In the genomic region with DNA sequence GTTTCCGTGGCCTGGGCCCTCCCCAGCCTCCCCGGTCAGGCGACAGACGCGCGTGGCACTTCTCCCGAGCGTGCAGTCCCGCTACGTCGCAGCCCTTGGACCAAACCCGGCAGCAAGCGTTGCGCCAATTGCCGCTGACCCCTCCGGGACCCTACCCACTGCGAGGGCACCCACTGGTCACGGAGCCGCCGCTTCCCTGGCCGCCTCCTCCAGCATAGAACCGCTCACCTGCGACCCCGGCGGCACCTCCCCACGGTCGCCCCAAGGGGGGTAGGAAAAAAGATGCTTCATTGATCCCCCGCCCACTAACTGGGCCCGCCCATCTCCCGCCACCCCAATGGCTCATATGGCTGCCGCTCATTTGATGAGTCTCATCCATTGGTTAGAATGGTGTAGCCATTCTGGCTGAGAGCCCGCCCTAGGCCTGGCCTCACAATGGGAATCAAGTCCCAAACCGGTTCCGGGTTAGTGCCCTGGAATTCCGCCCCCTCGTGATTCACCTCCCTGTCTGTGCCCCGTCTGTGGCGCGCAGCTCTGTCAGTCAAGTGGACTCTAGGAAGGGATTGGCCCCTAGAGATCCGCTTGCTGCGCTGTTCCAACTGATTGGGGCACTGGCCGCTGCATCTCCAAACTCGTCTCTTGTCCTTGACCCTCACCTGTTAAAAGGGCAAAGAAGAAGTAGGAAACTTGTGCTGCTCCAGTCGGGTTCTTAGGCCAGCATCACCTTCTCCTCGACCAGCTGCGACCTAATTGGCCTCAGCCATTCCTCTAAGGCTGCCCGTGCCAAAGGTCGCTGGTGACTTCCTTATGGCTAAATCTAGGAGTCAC, we compare ENCODE assay signal across 1 cellular context.
A peak's percentile ranks its signal among the peaks of the same experiment; 100 is the strongest.
TF ChIP-seq lines count a peak whose summit lies in the region.

A gene (minus strand): TSS at position 274 of the 828 bp plus-strand sequence. CDS start 11,323 bp downstream, outside the sequence.

TF ChIP-seq in HepG2, 621 proteins besides CTCF, POLR2A, EP300 and RAD21 (continued from another document and continues in another):
- TF ChIP-seq, protein P1, sequence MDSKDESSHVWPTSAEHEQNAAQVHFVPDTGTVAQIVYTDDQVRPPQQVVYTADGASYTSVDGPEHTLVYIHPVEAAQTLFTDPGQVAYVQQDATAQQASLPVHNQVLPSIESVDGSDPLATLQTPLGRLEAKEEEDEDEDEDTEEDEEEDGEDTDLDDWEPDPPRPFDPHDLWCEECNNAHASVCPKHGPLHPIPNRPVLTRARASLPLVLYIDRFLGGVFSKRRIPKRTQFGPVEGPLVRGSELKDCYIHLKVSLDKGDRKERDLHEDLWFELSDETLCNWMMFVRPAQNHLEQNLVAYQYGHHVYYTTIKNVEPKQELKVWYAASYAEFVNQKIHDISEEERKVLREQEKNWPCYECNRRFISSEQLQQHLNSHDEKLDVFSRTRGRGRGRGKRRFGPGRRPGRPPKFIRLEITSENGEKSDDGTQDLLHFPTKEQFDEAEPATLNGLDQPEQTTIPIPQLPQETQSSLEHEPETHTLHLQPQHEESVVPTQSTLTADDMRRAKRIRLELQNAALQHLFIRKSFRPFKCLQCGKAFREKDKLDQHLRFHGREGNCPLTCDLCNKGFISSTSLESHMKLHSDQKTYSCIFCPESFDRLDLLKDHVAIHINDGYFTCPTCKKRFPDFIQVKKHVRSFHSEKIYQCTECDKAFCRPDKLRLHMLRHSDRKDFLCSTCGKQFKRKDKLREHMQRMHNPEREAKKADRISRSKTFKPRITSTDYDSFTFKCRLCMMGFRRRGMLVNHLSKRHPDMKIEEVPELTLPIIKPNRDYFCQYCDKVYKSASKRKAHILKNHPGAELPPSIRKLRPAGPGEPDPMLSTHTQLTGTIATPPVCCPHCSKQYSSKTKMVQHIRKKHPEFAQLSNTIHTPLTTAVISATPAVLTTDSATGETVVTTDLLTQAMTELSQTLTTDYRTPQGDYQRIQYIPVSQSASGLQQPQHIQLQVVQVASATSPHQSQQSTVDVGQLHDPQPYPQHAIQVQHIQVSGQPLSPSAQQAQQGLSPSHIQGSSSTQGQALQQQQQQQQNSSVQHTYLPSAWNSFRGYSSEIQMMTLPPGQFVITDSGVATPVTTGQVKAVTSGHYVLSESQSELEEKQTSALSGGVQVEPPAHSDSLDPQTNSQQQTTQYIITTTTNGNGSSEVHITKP (CRISPR knock-in tag; IDR thresholded peaks at IDR 0.05; ENCODE audit: low read depth) = peak; percentile 42; the same call in 1 of the 2 replicates
- TF ChIP-seq DR1 (CRISPR knock-in tag; IDR thresholded peaks at IDR 0.05) (0 out of 2 replicates have a peak, but pooled peaks have one; percentile 22), ZNF780A (CRISPR knock-in tag; IDR thresholded peaks at IDR 0.05) (no peak), ZKSCAN8 (CRISPR knock-in tag; IDR thresholded peaks at IDR 0.05; ENCODE audit: borderline replicate concordance) (peak; percentile 42; the same call in 1 of the 2 replicates), POGZ (CRISPR knock-in tag; IDR thresholded peaks at IDR 0.05) (peak; percentile 98), ZSCAN20 (CRISPR knock-in tag; IDR thresholded peaks at IDR 0.05; ENCODE audit: borderline replicate concordance) (no peak), YEATS2 (CRISPR knock-in tag; IDR thresholded peaks at IDR 0.05; ENCODE audit: borderline replicate concordance) (peak; percentile 58; the same call in 1 of the 2 replicates), ZNF777 (CRISPR knock-in tag; IDR thresholded peaks at IDR 0.05) (no peak; the same call in 1 of the 2 replicates), GATAD2A (CRISPR knock-in tag; IDR thresholded peaks at IDR 0.05) (no peak), HNRNPL (IDR thresholded peaks at IDR 0.05; ENCODE audit: low read depth, low read length) (no peak), HCFC1 (IDR thresholded peaks at IDR 0.05; ENCODE audit: low read depth, low read length) (peak; percentile 25; the same call in 1 of the 2 replicates), HNF4A (CRISPR knock-in tag; IDR thresholded peaks at IDR 0.05) (0 out of 2 replicates have a peak, but pooled peaks have one; percentile 20), NAIF1 (CRISPR knock-in tag; IDR thresholded peaks at IDR 0.05; ENCODE audit: borderline replicate concordance) (no peak), NBN (conservative IDR thresholded peaks at IDR 0.05) (no peak), RBM39 (IDR thresholded peaks at IDR 0.05; ENCODE audit: low read depth, low read length, poor library complexity, severe bottlenecking) (peak; percentile 94), MAZ (IDR thresholded peaks at IDR 0.05; ENCODE audit: borderline replicate concordance, low read depth, low read length) (0 out of 2 replicates have a peak, but pooled peaks have one; percentile 29), MAZ (CRISPR knock-in tag; IDR thresholded peaks at IDR 0.05; ENCODE audit: low read depth) (peak; percentile 22; the same call in 1 of the 2 replicates), SP5 (CRISPR knock-in tag; IDR thresholded peaks at IDR 0.05; ENCODE audit: borderline replicate concordance, low read depth) (peak; percentile 11; the same call in 1 of the 2 replicates), NONO (IDR thresholded peaks at IDR 0.05) (no peak), NONO (CRISPR knock-in tag; conservative IDR thresholded peaks at IDR 0.05) (peak; percentile 48; the same call in 1 of the 2 replicates), SNRNP70 (IDR thresholded peaks at IDR 0.05; ENCODE audit: low read depth, low read length) (no peak), BCL6 (CRISPR knock-in tag; IDR thresholded peaks at IDR 0.05) (0 out of 2 replicates have a peak, but pooled peaks have one; percentile 9), PCBP1 (IDR thresholded peaks at IDR 0.05; ENCODE audit: borderline replicate concordance, low read depth, low read length) (0 out of 2 replicates have a peak, but pooled peaks have one; percentile 39), ZNF317 (CRISPR knock-in tag; IDR thresholded peaks at IDR 0.05) (peak; percentile 53; the same call in 1 of the 2 replicates), HDAC2 (CRISPR knock-in tag; IDR thresholded peaks at IDR 0.05) (peak; percentile 41; the same call in 1 of the 2 replicates), FOXK1 (CRISPR knock-in tag; IDR thresholded peaks at IDR 0.05; ENCODE audit: borderline replicate concordance, low read depth) (peak; percentile 69; the same call in 1 of the 2 replicates), SRY (CRISPR knock-in tag; IDR thresholded peaks at IDR 0.05) (0 out of 2 replicates have a peak, but pooled peaks have one; percentile 52), CREM (IDR thresholded peaks at IDR 0.05) (peak; percentile 84), CREM (CRISPR knock-in tag; IDR thresholded peaks at IDR 0.05) (no peak), SNAI1 (CRISPR knock-in tag; IDR thresholded peaks at IDR 0.05; ENCODE audit: borderline replicate concordance) (peak; percentile 79; the same call in 1 of the 2 replicates), SALL1 (CRISPR knock-in tag; IDR thresholded peaks at IDR 0.05) (peak; percentile 24; the same call in 1 of the 2 replicates), SOX6 (IDR thresholded peaks at IDR 0.05) (no peak), SOX6 (CRISPR knock-in tag; IDR thresholded peaks at IDR 0.05) (peak; percentile 79), ZC3H4 (CRISPR knock-in tag; IDR thresholded peaks at IDR 0.05; ENCODE audit: borderline replicate concordance) (no peak), TBP (CRISPR knock-in tag; IDR thresholded peaks at IDR 0.05) (no peak), MXD4 (CRISPR knock-in tag; IDR thresholded peaks at IDR 0.05) (0 out of 2 replicates have a peak, but pooled peaks have one; percentile 19), ARNTL (CRISPR knock-in tag; IDR thresholded peaks at IDR 0.05) (no peak), ZNF749 (CRISPR knock-in tag; IDR thresholded peaks at IDR 0.05; ENCODE audit: borderline replicate concordance) (peak; percentile 47; the same call in 1 of the 2 replicates), FOSL2 (CRISPR knock-in tag; IDR thresholded peaks at IDR 0.05) (peak; percentile 97), XRCC5 (optimal IDR thresholded peaks at IDR 0.05; ENCODE audit: low read length) (peak; percentile 13), ZNF136 (CRISPR knock-in tag; IDR thresholded peaks at IDR 0.05; ENCODE audit: low read depth) (0 out of 2 replicates have a peak, but pooled peaks have one; percentile 65)
- TF ChIP-seq, protein P2, sequence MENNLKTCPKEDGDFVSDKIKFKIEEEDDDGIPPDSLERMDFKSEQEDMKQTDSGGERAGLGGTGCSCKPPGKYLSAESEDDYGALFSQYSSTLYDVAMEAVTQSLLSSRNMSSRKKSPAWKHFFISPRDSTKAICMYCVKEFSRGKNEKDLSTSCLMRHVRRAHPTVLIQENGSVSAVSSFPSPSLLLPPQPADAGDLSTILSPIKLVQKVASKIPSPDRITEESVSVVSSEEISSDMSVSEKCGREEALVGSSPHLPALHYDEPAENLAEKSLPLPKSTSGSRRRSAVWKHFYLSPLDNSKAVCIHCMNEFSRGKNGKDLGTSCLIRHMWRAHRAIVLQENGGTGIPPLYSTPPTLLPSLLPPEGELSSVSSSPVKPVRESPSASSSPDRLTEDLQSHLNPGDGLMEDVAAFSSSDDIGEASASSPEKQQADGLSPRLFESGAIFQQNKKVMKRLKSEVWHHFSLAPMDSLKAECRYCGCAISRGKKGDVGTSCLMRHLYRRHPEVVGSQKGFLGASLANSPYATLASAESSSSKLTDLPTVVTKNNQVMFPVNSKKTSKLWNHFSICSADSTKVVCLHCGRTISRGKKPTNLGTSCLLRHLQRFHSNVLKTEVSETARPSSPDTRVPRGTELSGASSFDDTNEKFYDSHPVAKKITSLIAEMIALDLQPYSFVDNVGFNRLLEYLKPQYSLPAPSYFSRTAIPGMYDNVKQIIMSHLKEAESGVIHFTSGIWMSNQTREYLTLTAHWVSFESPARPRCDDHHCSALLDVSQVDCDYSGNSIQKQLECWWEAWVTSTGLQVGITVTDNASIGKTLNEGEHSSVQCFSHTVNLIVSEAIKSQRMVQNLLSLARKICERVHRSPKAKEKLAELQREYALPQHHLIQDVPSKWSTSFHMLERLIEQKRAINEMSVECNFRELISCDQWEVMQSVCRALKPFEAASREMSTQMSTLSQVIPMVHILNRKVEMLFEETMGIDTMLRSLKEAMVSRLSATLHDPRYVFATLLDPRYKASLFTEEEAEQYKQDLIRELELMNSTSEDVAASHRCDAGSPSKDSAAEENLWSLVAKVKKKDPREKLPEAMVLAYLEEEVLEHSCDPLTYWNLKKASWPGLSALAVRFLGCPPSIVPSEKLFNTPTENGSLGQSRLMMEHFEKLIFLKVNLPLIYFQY (CRISPR knock-in tag; IDR thresholded peaks at IDR 0.05; ENCODE audit: borderline replicate concordance) = no peak
- TF ChIP-seq, protein P3, sequence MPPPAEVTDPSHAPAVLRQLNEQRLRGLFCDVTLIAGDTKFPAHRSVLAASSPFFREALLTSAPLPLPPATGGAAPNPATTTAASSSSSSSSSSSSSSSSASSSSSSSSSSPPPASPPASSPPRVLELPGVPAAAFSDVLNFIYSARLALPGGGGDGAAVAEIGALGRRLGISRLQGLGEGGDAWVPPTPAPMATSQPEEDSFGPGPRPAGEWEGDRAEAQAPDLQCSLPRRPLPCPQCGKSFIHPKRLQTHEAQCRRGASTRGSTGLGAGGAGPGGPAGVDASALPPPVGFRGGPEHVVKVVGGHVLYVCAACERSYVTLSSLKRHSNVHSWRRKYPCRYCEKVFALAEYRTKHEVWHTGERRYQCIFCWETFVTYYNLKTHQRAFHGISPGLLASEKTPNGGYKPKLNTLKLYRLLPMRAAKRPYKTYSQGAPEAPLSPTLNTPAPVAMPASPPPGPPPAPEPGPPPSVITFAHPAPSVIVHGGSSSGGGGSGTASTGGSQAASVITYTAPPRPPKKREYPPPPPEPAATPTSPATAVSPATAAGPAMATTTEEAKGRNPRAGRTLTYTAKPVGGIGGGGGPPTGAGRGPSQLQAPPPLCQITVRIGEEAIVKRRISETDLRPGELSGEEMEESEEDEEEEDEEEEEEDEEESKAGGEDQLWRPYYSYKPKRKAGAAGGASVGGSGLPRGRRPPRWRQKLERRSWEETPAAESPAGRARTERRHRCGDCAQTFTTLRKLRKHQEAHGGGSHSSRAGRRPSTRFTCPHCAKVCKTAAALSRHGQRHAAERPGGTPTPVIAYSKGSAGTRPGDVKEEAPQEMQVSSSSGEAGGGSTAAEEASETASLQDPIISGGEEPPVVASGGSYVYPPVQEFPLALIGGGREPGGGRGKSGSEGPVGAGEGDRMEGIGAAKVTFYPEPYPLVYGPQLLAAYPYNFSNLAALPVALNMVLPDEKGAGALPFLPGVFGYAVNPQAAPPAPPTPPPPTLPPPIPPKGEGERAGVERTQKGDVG (CRISPR knock-in tag; IDR thresholded peaks at IDR 0.05; ENCODE audit: borderline replicate concordance) = no peak
- TF ChIP-seq, protein P4, sequence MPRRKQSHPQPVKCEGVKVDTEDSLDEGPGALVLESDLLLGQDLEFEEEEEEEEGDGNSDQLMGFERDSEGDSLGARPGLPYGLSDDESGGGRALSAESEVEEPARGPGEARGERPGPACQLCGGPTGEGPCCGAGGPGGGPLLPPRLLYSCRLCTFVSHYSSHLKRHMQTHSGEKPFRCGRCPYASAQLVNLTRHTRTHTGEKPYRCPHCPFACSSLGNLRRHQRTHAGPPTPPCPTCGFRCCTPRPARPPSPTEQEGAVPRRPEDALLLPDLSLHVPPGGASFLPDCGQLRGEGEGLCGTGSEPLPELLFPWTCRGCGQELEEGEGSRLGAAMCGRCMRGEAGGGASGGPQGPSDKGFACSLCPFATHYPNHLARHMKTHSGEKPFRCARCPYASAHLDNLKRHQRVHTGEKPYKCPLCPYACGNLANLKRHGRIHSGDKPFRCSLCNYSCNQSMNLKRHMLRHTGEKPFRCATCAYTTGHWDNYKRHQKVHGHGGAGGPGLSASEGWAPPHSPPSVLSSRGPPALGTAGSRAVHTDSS (CRISPR knock-in tag; conservative IDR thresholded peaks at IDR 0.05) = no peak
- TF ChIP-seq, protein P5, sequence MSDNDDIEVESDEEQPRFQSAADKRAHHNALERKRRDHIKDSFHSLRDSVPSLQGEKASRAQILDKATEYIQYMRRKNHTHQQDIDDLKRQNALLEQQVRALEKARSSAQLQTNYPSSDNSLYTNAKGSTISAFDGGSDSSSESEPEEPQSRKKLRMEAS (IDR thresholded peaks at IDR 0.05) = 0 out of 2 replicates have a peak, but pooled peaks have one; percentile 25
- TF ChIP-seq, protein P6, sequence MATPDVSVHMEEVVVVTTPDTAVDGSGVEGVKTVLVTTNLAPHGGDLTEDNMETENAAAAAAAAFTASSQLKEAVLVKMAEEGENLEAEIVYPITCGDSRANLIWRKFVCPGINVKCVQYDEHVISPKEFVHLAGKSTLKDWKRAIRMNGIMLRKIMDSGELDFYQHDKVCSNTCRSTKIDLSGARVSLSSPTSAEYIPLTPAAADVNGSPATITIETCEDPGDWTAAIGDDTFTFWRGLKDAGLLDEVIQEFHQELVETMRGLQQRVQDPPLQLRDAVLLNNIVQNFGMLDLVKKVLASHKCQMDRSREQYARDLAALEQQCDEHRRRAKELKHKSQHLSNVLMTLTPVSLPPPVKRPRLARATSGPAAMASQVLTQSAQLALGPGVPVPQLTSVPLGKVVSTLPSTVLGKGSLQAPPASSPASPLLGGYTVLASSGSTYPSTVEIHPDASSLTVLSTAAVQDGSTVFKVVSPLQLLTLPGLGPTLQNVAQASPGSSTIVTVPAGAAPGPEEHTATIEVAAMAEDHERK (CRISPR knock-in tag; IDR thresholded peaks at IDR 0.05; ENCODE audit: low read depth) = no peak
- TF ChIP-seq, protein P7, sequence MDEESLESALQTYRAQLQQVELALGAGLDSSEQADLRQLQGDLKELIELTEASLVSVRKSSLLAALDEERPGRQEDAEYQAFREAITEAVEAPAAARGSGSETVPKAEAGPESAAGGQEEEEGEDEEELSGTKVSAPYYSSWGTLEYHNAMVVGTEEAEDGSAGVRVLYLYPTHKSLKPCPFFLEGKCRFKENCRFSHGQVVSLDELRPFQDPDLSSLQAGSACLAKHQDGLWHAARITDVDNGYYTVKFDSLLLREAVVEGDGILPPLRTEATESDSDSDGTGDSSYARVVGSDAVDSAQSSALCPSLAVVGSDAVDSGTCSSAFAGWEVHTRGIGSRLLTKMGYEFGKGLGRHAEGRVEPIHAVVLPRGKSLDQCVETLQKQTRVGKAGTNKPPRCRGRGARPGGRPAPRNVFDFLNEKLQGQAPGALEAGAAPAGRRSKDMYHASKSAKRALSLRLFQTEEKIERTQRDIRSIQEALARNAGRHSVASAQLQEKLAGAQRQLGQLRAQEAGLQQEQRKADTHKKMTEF (CRISPR knock-in tag; IDR thresholded peaks at IDR 0.05) = peak; percentile 73; the same call in 1 of the 2 replicates
